ENCODE assay signal across 21 cellular contexts in the genomic region with DNA sequence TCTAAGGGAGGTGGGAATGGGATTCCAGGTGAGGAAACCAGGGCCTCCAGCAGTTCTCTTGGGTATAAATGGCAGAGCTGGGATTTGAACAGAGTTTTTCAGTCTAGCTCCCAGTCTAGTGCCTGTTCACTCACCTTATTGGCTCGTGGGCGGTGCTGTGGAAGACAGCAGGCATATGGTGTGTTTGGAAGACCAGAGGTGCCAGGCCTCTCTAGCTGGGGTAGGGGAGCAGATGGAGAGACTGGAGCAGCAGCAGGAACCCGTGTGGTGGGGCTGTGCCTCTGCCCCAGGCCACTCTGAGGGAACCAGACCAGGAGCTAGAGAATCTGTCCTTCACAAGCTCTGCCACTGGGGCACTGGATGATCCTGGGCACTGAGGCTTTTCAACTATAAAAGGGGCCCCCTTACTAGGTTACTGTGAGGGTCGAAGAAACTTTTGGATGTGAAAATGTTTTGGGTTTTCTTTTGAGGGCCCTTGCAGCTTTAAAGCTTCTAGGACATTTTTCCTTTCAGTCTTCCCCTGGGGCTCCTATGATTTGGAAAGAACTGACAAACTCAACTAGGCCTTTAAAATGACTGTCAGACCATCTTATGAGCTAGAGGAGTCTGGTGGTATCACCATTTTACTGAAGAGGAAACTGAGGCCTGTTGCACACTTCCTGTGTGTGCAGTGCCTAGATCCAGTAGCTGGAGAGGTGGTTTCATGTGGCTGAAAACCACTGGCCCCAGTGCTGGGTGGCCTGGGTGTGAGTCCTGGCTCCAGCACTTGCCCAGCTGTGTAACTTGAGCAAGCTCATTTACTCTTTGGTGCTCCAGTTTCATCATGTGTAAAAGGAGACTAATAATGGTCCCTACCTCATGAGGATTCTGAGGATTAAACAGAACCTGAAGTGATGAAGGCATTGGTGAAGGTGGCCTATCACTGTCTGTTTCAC. TPM values are rescaled to one million over a fixed set of nuclear protein-coding genes. Genes with fewer than 3 reads are reported as not detected.
DNase-seq lines count a peak whose midpoint lies in the region; ATAC-seq, FAIRE-seq and TF ChIP-seq lines count a peak whose summit lies in the region.
"Had no signal": no experiment of that assay in that cellular context is flagged by ENCODE, and none has a peak within 500 bp of the region (broad histone marks: within the 10 kb centered on the region; RNA-seq: fewer than 3 reads in every experiment).

No MANE protein-coding gene starts in this region.

- intact Hi-C loops in sciatic nerve (cut with DNase I) = no loop called here

- no peak for DNase-seq in CD8-positive, alpha-beta memory T cell
- peak; percentile 73 for DNase-seq in NCI-H446 treated with DMSO at 0.1 percent for 48 hours (lab: John Stamatoyannopoulos, UW)
- no peak for DNase-seq in H1 (ENCODE audit: low read depth in 1 of 2, low spot score in 2 of 2)
- DNase-seq in foreskin keratinocyte = no peak
- no peak for DNase-seq in NOMO-1 treated with DMSO at 0.1 percent for 48 hours (lab: John Stamatoyannopoulos, UW; ENCODE audit: unreplicated experiment)
- DNase-seq in sciatic nerve (ENCODE audit: low spot score) = no peak
- DNase-seq in DMS53 (lab: John Stamatoyannopoulos, UW) = no peak
- DNase-seq: Caco-2, DMS79, GDM1, KBM-7, MM.1S, NCI-H1105 treated with DMSO at 0.1 percent for 48 hours, NCI-H1930, NCI-H526 treated with DMSO at 0.1 percent for 48 hours had no signal

- no peak overlapping the region for H3K4ac ChIP-seq in H1 (replicated peaks; ENCODE audit: insufficient read length, low read depth, low read length)

- no peaks in the 10 kb centered on the region for H4K20me1 ChIP-seq in H1 (replicated peaks in 1 of 2; ENCODE audit: control insufficient read depth in 1 of 2, insufficient read depth in 2 of 2, low read length in 2 of 2)

- FAIRE-seq in H1 (lab: Jason Lieb, UNC) = no peak
- FAIRE-seq: GM12892 had no signal

- H3K27ac Mint-ChIP-seq in CD8-positive, alpha-beta memory T cell = peak overlapping the region in 5 of 8 donors; percentile 26 to 57 (median 43)
- H3K27ac Mint-ChIP-seq: GM23338 had no signal

- no peak overlapping the region for H3K56ac ChIP-seq in H1 (replicated peaks; ENCODE audit: insufficient read length, low read depth, low read length)

- H3K4me3 ChIP-seq in CD8-positive, alpha-beta memory T cell (ENCODE audit: low read length) = no peak overlapping the region
- H3K4me3 ChIP-seq in HEK293 (ENCODE audit: low read depth, low read length) (no peak overlapping the region), H1 (ENCODE audit: extremely low read depth in 1 of 4, insufficient read depth in 2 of 4, low read depth in 3 of 4, low read length in 4 of 4) (no peak overlapping the region)
- H3K4me3 ChIP-seq: GM23338 had no signal

- POLR2A ChIA-PET in CD8-positive, alpha-beta memory T cell (lab: Charles Lee) = no interaction called here
- POLR2A ChIA-PET in HEK293 (lab: Yijun Ruan, JAX) (no interaction called here), H1 (lab: Charles Lee; ENCODE audit: partially characterized antibody) (interaction anchor here (0.9 to 1.4 kb wide), 2 partner anchors 17 to 187 kb away, joined by 3 to 6 read pairs; no protein-coding TSS in a partner anchor)

- no peak overlapping the region; the same call in 1 of the 2 replicates for H2BK20ac ChIP-seq in H1 (ENCODE audit: low read length)

- H3K4me1 Mint-ChIP-seq in CD8-positive, alpha-beta memory T cell = peaks cover 0 to 2% (median 0%) of the 10 kb centered on the region in 3 donors

- TF ChIP-seq RAD21 in H1 (IDR thresholded peaks at IDR 0.05 in 1 of 2, conservative IDR thresholded peaks at IDR 0.05 in 1 of 2; ENCODE audit: low read depth in 2 of 2, low read length in 2 of 2) = no peak

- H3K23ac ChIP-seq in H1 (ENCODE audit: insufficient read length) = no peak overlapping the region

- no peak overlapping the region for H4K8ac ChIP-seq in H1 (ENCODE audit: extremely low read depth, insufficient read depth, low read length)

- H3K14ac ChIP-seq in H1 (ENCODE audit: insufficient read length) = no peak overlapping the region

- no peak overlapping the region for H2AFZ ChIP-seq in H1 (ENCODE audit: low read length)
- H2AFZ ChIP-seq: GM23338 had no signal

- TF ChIP-seq POLR2A in H1 (IDR thresholded peaks at IDR 0.05; ENCODE audit: control extremely low read depth in 1 of 2, low read depth in 2 of 2, low read length in 2 of 2) = no peak

- no peaks in the 10 kb centered on the region for H3K79me1 ChIP-seq in H1 (ENCODE audit: low read depth, low read length)

- TF ChIP-seq CTCF in HEK293 (tag by site-specific recombination; IDR thresholded peaks at IDR 0.05) (no peak), H1 (IDR thresholded peaks at IDR 0.05; ENCODE audit: control extremely low read depth in 1 of 3, insufficient read depth in 1 of 3, low read depth in 1 of 3, low read length in 3 of 3) (no peak), foreskin keratinocyte (conservative IDR thresholded peaks at IDR 0.05) (no peak)

- H2BK120ac ChIP-seq in H1 (replicated peaks; ENCODE audit: low read depth, low read length) = no peak overlapping the region

- H3K36me3 Mint-ChIP-seq in CD8-positive, alpha-beta memory T cell = no peaks in the 10 kb centered on the region
- H3K36me3 Mint-ChIP-seq: CD14-positive monocyte had no signal

- H3K18ac ChIP-seq in H1 (ENCODE audit: extremely low read depth, low read length) = no peak overlapping the region

- no peak overlapping the region for H2BK5ac ChIP-seq in H1 (ENCODE audit: low read depth, low read length)

- WGBS in H1 (ENCODE audit: extremely low coverage in 1 of 2, insufficient coverage in 1 of 2, insufficient read length in 1 of 2, insufficient replicate concordance in 2 of 2, low coverage in 1 of 2, low lambda C conversion rate in 2 of 2, missing lambda C conversion rate in 1 of 2), 2 experiments = 56% methylated on average over 4 of the region's 4 CpGs; no CpG with 5 or more reads in 1 of the 2 experiments

- no peaks in the 10 kb centered on the region for H3K79me2 ChIP-seq in H1 (ENCODE audit: control insufficient read depth in 1 of 2, insufficient read depth in 2 of 2, low read length in 2 of 2)

- H3K4me1 ChIP-seq in CD8-positive, alpha-beta memory T cell (ENCODE audit: insufficient read depth, low read length) = no peaks in the 10 kb centered on the region
- H3K4me1 ChIP-seq in HEK293 (ENCODE audit: control insufficient read depth, insufficient read depth, low read length) = no peaks in the 10 kb centered on the region
- H3K4me1 ChIP-seq in H1 (replicated peaks in 1 of 4; ENCODE audit: control insufficient read depth in 3 of 4, insufficient read depth in 4 of 4, low read length in 3 of 4) = peaks cover 0 to under 1% (median under 1%) of the 10 kb centered on the region in 4 experiments; a peak in 5 of 7 replicates
- H3K4me1 ChIP-seq in foreskin keratinocyte = no peaks in the 10 kb centered on the region
- H3K4me1 ChIP-seq: Caco-2 had no signal

- H3K9me3 ChIP-seq in CD8-positive, alpha-beta memory T cell (ENCODE audit: low read length) = no peaks in the 10 kb centered on the region
- H3K9me3 ChIP-seq in HEK293 (ENCODE audit: control insufficient read depth, insufficient read depth, low read depth, low read length) = no peaks in the 10 kb centered on the region
- H3K9me3 ChIP-seq in H1 (ENCODE audit: insufficient read depth in 2 of 2, low read depth in 1 of 2, low read length in 1 of 2) = no peaks in the 10 kb centered on the region
- H3K9me3 ChIP-seq: Caco-2 had no signal

- H2BK12ac ChIP-seq in H1 (ENCODE audit: low read depth, low read length) = peak overlapping the region; percentile 9; the same call in 1 of the 2 replicates

- no peak overlapping the region; the same call in 1 of the 2 replicates for H2AK5ac ChIP-seq in H1 (ENCODE audit: low read depth, low read length)

- H4K5ac ChIP-seq in H1 (ENCODE audit: insufficient read length, low read depth, low read length) = no peak overlapping the region

- no peaks in the 10 kb centered on the region for H3K23me2 ChIP-seq in H1 (ENCODE audit: low read depth, low read length)

- no peaks in the 10 kb centered on the region for H3K9me3 Mint-ChIP-seq in CD8-positive, alpha-beta memory T cell
- H3K9me3 Mint-ChIP-seq: CD14-positive monocyte, GM23338 had no signal

- peaks cover 0 to 1% of the 10 kb centered on the region in 2 donors for H3K27me3 Mint-ChIP-seq in CD8-positive, alpha-beta memory T cell

- peak overlapping the region; percentile 40; the same call in 1 of the 2 replicates for H2BK15ac ChIP-seq in H1 (ENCODE audit: low read length)

- no peak overlapping the region for H3K27ac ChIP-seq in CD8-positive, alpha-beta memory T cell (ENCODE audit: low read depth, low read length)
- H3K27ac ChIP-seq in HEK293 (ENCODE audit: extremely low read depth, low read depth, low read length) = no peak overlapping the region
- no peak overlapping the region for H3K27ac ChIP-seq in H1 (ENCODE audit: low read depth, low read length)
- no peak overlapping the region for H3K27ac ChIP-seq in foreskin keratinocyte
- H3K27ac ChIP-seq: HL-60 had no signal

- H4K91ac ChIP-seq in H1 (replicated peaks; ENCODE audit: insufficient read length, low read length) = no peak overlapping the region

- H3K27me3 ChIP-seq in CD8-positive, alpha-beta memory T cell (ENCODE audit: insufficient read depth, low read length, poor library complexity, severe bottlenecking) = no peaks in the 10 kb centered on the region
- H3K27me3 ChIP-seq in H1 (replicated peaks in 1 of 4; ENCODE audit: control insufficient read depth in 3 of 4, extremely low read depth in 1 of 4, insufficient read depth in 3 of 4, low read length in 3 of 4) (peaks cover 0 to 1% (median 0%) of the 10 kb centered on the region in 4 experiments; a peak in 1 of 7 replicates), foreskin keratinocyte (peaks cover 15% of the 10 kb centered on the region)

- H3K4me2 ChIP-seq in H1 (ENCODE audit: insufficient read depth in 1 of 2, low read depth in 2 of 2, low read length in 2 of 2) = no peak overlapping the region
- H3K4me2 ChIP-seq: GM23338 had no signal

- H3K9ac ChIP-seq in H1 (replicated peaks in 1 of 4; ENCODE audit: extremely low read depth in 1 of 4, low read depth in 3 of 4, low read length in 3 of 4) = no peak overlapping the region

- ATAC-seq in foreskin keratinocyte (no peak), sciatic nerve (no peak)
- ATAC-seq: GM23338 had no signal

- CTCF ChIA-PET in CD8-positive, alpha-beta memory T cell (lab: Charles Lee) = interaction anchor here (0.7 to 2.2 kb wide), 3 partner anchors 19 to 184 kb away, joined by 3 to 5 read pairs (median 3); no protein-coding TSS in a partner anchor
- CTCF ChIA-PET in HEK293 (lab: Yijun Ruan, JAX) (interaction anchor here (0.6 to 2.0 kb wide), 7 partner anchors 10 to 217 kb away, joined by 3 to 7 read pairs (median 4); no protein-coding TSS in a partner anchor), H1 (lab: Charles Lee; ENCODE audit: partially characterized antibody) (interaction anchor here (0.6 to 16.5 kb wide), 18 partner anchors 9 to 671 kb away, joined by 3 to 248 read pairs (median 4); a partner anchor contains a TSS)

- no peak for TF ChIP-seq EP300 in H1 (IDR thresholded peaks at IDR 0.05; ENCODE audit: borderline replicate concordance in 1 of 2, low read depth in 2 of 2, low read length in 2 of 2)

- H3K4me3 Mint-ChIP-seq in CD8-positive, alpha-beta memory T cell = no peak overlapping the region
- H3K4me3 Mint-ChIP-seq: CD14-positive monocyte, GM23338 had no signal

- no peaks in the 10 kb centered on the region for H3K36me3 ChIP-seq in CD8-positive, alpha-beta memory T cell (ENCODE audit: insufficient read depth, low read length)
- H3K36me3 ChIP-seq in HEK293 (ENCODE audit: control insufficient read depth in 2 of 2, insufficient read depth in 1 of 2, low read length in 2 of 2) (no peaks in the 10 kb centered on the region), H1 (ENCODE audit: control insufficient read depth in 2 of 4, insufficient read depth in 4 of 4, low read length in 3 of 4) (no peaks in the 10 kb centered on the region)

RNA-seq across cellular contexts. Expression of a gene that starts 6.1 kb away (rescaled TPM):
- not detected for total RNA-seq in CD8-positive, alpha-beta memory T cell
- polyA plus RNA-seq in CD8-positive, alpha-beta memory T cell = not detected
- total RNA-seq in H1 (2021; fragmentation: NEBNext Ultra II Directional; extraction: Animal tissue kit (Norgen Biotek cat#: 25700)) = 0.17 and 0.35 TPM in 2 replicates
- polyA plus RNA-seq in H1 (2011; rRNA removed) = 0.06 and 0.22 TPM in 2 replicates
- 0.14 TPM for polyA plus RNA-seq in H1 (2011; cell fraction: cytosol; rRNA removed)
- not detected for polyA plus RNA-seq in H1 (2011; cell fraction: nucleus; rRNA removed)
- polyA plus RNA-seq in H1 (2012, experiment 1 of 2) = 0.11 to 0.15 TPM in 2 of 4 replicates, not detected in the others
- polyA plus RNA-seq in H1 (2012, experiment 2 of 2) = not detected
- polyA plus RNA-seq in H1 (2013, experiment 1 of 2) = 0.49 TPM
- polyA plus RNA-seq in H1 (2013, experiment 2 of 2) = 0.40 TPM
- polyA minus RNA-seq in H1 (2011; rRNA and poly(A)+ RNA removed) = not detected in 2 replicates
- not detected for polyA minus RNA-seq in H1 (2011; cell fraction: cytosol; rRNA and poly(A)+ RNA removed)
- polyA minus RNA-seq in H1 (2011; cell fraction: nucleus; rRNA and poly(A)+ RNA removed) = not detected
- not detected in 2 replicates for total RNA-seq in foreskin keratinocyte
- polyA plus RNA-seq in foreskin keratinocyte = not detected in 2 replicates
- total RNA-seq in sciatic nerve = not detected
- total RNA-seq: A673, Caco-2 had no signal
- polyA plus RNA-seq: CD14-positive monocyte had no signal
